Comparison of ENCODE assay signal across 1 cellular context in genomic region chr11:125070699-125071254, GRCh38.
A peak's percentile ranks its signal among the peaks of the same experiment; 100 is the strongest.
TF ChIP-seq lines count a peak whose summit lies in the region.

No MANE protein-coding gene starts in this region.

TF ChIP-seq in K562, 482 proteins besides CTCF, POLR2A, EP300 and RAD21 (continued from another document and continues in another):
- TF ChIP-seq, protein P1, sequence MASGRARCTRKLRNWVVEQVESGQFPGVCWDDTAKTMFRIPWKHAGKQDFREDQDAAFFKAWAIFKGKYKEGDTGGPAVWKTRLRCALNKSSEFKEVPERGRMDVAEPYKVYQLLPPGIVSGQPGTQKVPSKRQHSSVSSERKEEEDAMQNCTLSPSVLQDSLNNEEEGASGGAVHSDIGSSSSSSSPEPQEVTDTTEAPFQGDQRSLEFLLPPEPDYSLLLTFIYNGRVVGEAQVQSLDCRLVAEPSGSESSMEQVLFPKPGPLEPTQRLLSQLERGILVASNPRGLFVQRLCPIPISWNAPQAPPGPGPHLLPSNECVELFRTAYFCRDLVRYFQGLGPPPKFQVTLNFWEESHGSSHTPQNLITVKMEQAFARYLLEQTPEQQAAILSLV (tag; IDR thresholded peaks at IDR 0.05) = 0 out of 2 replicates have a peak, but pooled peaks have one; percentile 31
- TF ChIP-seq EP400 (IDR thresholded peaks at IDR 0.05) (peak; percentile 69), SRF (CRISPR knock-in tag; IDR thresholded peaks at IDR 0.05) (peak in 1 of 2 experiments; percentile 85; a peak in 1 of 4 replicates), ZSCAN32 (CRISPR knock-in tag; IDR thresholded peaks at IDR 0.05) (no peak), JUND (IDR thresholded peaks at IDR 0.05; ENCODE audit: borderline replicate concordance, low read depth, low read length) (peak; percentile 91), JUND (tag; IDR thresholded peaks at IDR 0.05; ENCODE audit: borderline replicate concordance, low read depth, low read length) (peak; percentile 90; the same call in 2 of the 3 replicates), TARDBP (IDR thresholded peaks at IDR 0.05) (no peak), ETV6 (IDR thresholded peaks at IDR 0.05; ENCODE audit: borderline replicate concordance in 1 of 2, low read depth in 2 of 2, low read length in 1 of 2) (peak in 1 of 2 experiments; percentile 32; a peak in 1 of 4 replicates), ETV6 (CRISPR knock-in tag; IDR thresholded peaks at IDR 0.05; ENCODE audit: borderline replicate concordance) (no peak), LCOR (CRISPR knock-in tag; IDR thresholded peaks at IDR 0.05) (0 out of 2 replicates have a peak, but pooled peaks have one; percentile 53), PTRF (tag; IDR thresholded peaks at IDR 0.05) (peak; percentile 44; the same call in 1 of the 2 replicates), JUN (IDR thresholded peaks at IDR 0.05; ENCODE audit: borderline replicate concordance, low read depth, low read length) (peak; percentile 72), JUN (CRISPR knock-in tag; IDR thresholded peaks at IDR 0.05; ENCODE audit: borderline replicate concordance) (no peak), UBTF (IDR thresholded peaks at IDR 0.05; ENCODE audit: borderline replicate concordance in 1 of 2, low read depth in 2 of 2, low read length in 2 of 2) (peak in 1 of 2 experiments; percentile 75; a peak in 1 of 4 replicates), HINFP (tag; conservative IDR thresholded peaks at IDR 0.05; ENCODE audit: low read depth) (no peak; the same call in 1 of the 2 replicates), ATF7 (IDR thresholded peaks at IDR 0.05) (peak; percentile 63; the same call in 1 of the 2 replicates), MYNN (IDR thresholded peaks at IDR 0.05) (peak; percentile 64; the same call in 1 of the 2 replicates), MYNN (CRISPR knock-in tag; IDR thresholded peaks at IDR 0.05) (no peak), ZNF41 (CRISPR knock-in tag; conservative IDR thresholded peaks at IDR 0.05) (0 out of 2 replicates have a peak, but pooled peaks have one; percentile 24), ARID1B (IDR thresholded peaks at IDR 0.05) (peak; percentile 75), NCOR1 (IDR thresholded peaks at IDR 0.05) (peak; percentile 72), L3MBTL2 (IDR thresholded peaks at IDR 0.05) (peak; percentile 75; the same call in 1 of the 2 replicates), ZBTB17 (CRISPR knock-in tag; IDR thresholded peaks at IDR 0.05) (peak; percentile 20; the same call in 1 of the 2 replicates), MTA3 (IDR thresholded peaks at IDR 0.05; ENCODE audit: borderline replicate concordance) (peak; percentile 57; the same call in 1 of the 2 replicates), FOXP1 (CRISPR knock-in tag; IDR thresholded peaks at IDR 0.05) (no peak), SPI1 (IDR thresholded peaks at IDR 0.05; ENCODE audit: borderline replicate concordance, low read depth, low read length) (peak; percentile 85), CEBPB (tag; IDR thresholded peaks at IDR 0.05) (peak; percentile 97), RBM17 (IDR thresholded peaks at IDR 0.05; ENCODE audit: borderline replicate concordance, low read depth, low read length) (no peak), ETV5 (CRISPR knock-in tag; IDR thresholded peaks at IDR 0.05; ENCODE audit: low read depth) (peak; percentile 62), HDAC2 (IDR thresholded peaks at IDR 0.05) (no peak; the same call in 1 of the 2 replicates), MYC (IDR thresholded peaks at IDR 0.05; ENCODE audit: low read depth, low read length) (peak; percentile 69), MYC (CRISPR knock-in tag; IDR thresholded peaks at IDR 0.05; ENCODE audit: borderline replicate concordance, low read depth) (0 out of 2 replicates have a peak, but pooled peaks have one; percentile 21), FOXP4 (CRISPR knock-in tag; IDR thresholded peaks at IDR 0.05; ENCODE audit: borderline replicate concordance) (no peak), TRIM24 (IDR thresholded peaks at IDR 0.05) (peak; percentile 37 to 70), DPF2 (IDR thresholded peaks at IDR 0.05) (peak; percentile 86)
- TF ChIP-seq, protein P2, sequence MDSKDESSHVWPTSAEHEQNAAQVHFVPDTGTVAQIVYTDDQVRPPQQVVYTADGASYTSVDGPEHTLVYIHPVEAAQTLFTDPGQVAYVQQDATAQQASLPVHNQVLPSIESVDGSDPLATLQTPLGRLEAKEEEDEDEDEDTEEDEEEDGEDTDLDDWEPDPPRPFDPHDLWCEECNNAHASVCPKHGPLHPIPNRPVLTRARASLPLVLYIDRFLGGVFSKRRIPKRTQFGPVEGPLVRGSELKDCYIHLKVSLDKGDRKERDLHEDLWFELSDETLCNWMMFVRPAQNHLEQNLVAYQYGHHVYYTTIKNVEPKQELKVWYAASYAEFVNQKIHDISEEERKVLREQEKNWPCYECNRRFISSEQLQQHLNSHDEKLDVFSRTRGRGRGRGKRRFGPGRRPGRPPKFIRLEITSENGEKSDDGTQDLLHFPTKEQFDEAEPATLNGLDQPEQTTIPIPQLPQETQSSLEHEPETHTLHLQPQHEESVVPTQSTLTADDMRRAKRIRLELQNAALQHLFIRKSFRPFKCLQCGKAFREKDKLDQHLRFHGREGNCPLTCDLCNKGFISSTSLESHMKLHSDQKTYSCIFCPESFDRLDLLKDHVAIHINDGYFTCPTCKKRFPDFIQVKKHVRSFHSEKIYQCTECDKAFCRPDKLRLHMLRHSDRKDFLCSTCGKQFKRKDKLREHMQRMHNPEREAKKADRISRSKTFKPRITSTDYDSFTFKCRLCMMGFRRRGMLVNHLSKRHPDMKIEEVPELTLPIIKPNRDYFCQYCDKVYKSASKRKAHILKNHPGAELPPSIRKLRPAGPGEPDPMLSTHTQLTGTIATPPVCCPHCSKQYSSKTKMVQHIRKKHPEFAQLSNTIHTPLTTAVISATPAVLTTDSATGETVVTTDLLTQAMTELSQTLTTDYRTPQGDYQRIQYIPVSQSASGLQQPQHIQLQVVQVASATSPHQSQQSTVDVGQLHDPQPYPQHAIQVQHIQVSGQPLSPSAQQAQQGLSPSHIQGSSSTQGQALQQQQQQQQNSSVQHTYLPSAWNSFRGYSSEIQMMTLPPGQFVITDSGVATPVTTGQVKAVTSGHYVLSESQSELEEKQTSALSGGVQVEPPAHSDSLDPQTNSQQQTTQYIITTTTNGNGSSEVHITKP (IDR thresholded peaks at IDR 0.05; ENCODE audit: partially characterized antibody) = peak; percentile 71
- TF ChIP-seq, protein P3, sequence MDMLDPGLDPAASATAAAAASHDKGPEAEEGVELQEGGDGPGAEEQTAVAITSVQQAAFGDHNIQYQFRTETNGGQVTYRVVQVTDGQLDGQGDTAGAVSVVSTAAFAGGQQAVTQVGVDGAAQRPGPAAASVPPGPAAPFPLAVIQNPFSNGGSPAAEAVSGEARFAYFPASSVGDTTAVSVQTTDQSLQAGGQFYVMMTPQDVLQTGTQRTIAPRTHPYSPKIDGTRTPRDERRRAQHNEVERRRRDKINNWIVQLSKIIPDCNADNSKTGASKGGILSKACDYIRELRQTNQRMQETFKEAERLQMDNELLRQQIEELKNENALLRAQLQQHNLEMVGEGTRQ (CRISPR knock-in tag; IDR thresholded peaks at IDR 0.05) = 0 out of 2 replicates have a peak, but pooled peaks have one; percentile 13
- TF ChIP-seq, protein P4, sequence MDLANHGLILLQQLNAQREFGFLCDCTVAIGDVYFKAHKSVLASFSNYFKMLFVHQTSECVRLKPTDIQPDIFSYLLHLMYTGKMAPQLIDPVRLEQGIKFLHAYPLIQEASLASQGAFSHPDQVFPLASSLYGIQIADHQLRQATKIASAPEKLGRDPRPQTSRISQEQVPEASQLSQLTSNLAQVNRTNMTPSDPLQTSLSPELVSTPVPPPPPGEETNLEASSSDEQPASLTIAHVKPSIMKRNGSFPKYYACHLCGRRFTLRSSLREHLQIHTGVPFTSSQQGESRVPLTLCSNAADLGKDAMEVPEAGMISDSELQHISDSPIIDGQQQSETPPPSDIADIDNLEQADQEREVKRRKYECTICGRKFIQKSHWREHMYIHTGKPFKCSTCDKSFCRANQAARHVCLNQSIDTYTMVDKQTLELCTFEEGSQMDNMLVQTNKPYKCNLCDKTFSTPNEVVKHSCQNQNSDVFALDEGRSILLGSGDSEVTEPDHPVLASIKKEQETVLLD (IDR thresholded peaks at IDR 0.05) = peak; percentile 67; the same call in 1 of the 2 replicates
- TF ChIP-seq, protein P5, sequence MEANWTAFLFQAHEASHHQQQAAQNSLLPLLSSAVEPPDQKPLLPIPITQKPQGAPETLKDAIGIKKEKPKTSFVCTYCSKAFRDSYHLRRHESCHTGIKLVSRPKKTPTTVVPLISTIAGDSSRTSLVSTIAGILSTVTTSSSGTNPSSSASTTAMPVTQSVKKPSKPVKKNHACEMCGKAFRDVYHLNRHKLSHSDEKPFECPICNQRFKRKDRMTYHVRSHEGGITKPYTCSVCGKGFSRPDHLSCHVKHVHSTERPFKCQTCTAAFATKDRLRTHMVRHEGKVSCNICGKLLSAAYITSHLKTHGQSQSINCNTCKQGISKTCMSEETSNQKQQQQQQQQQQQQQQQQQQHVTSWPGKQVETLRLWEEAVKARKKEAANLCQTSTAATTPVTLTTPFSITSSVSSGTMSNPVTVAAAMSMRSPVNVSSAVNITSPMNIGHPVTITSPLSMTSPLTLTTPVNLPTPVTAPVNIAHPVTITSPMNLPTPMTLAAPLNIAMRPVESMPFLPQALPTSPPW (CRISPR knock-in tag; IDR thresholded peaks at IDR 0.05) = peak; percentile 91
- TF ChIP-seq, protein P6, sequence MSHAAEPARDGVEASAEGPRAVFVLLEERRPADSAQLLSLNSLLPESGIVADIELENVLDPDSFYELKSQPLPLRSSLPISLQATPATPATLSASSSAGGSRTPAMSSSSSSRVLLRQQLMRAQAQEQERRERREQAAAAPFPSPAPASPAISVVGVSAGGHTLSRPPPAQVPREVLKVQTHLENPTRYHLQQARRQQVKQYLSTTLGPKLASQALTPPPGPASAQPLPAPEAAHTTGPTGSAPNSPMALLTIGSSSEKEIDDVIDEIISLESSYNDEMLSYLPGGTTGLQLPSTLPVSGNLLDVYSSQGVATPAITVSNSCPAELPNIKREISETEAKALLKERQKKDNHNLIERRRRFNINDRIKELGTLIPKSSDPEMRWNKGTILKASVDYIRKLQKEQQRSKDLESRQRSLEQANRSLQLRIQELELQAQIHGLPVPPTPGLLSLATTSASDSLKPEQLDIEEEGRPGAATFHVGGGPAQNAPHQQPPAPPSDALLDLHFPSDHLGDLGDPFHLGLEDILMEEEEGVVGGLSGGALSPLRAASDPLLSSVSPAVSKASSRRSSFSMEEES (CRISPR knock-in tag; IDR thresholded peaks at IDR 0.05) = peak; percentile 36
- TF ChIP-seq, protein P7, sequence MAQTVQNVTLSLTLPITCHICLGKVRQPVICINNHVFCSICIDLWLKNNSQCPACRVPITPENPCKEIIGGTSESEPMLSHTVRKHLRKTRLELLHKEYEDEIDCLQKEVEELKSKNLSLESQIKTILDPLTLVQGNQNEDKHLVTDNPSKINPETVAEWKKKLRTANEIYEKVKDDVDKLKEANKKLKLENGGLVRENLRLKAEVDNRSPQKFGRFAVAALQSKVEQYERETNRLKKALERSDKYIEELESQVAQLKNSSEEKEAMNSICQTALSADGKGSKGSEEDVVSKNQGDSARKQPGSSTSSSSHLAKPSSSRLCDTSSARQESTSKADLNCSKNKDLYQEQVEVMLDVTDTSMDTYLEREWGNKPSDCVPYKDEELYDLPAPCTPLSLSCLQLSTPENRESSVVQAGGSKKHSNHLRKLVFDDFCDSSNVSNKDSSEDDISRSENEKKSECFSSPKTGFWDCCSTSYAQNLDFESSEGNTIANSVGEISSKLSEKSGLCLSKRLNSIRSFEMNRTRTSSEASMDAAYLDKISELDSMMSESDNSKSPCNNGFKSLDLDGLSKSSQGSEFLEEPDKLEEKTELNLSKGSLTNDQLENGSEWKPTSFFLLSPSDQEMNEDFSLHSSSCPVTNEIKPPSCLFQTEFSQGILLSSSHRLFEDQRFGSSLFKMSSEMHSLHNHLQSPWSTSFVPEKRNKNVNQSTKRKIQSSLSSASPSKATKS (CRISPR knock-in tag; IDR thresholded peaks at IDR 0.05) = no peak
- TF ChIP-seq, protein P8, sequence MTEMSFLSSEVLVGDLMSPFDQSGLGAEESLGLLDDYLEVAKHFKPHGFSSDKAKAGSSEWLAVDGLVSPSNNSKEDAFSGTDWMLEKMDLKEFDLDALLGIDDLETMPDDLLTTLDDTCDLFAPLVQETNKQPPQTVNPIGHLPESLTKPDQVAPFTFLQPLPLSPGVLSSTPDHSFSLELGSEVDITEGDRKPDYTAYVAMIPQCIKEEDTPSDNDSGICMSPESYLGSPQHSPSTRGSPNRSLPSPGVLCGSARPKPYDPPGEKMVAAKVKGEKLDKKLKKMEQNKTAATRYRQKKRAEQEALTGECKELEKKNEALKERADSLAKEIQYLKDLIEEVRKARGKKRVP (CRISPR knock-in tag; IDR thresholded peaks at IDR 0.05) = 0 out of 2 replicates have a peak, but pooled peaks have one; percentile 40
